20 cellular contexts compared by ENCODE assay signal in the genomic region with DNA sequence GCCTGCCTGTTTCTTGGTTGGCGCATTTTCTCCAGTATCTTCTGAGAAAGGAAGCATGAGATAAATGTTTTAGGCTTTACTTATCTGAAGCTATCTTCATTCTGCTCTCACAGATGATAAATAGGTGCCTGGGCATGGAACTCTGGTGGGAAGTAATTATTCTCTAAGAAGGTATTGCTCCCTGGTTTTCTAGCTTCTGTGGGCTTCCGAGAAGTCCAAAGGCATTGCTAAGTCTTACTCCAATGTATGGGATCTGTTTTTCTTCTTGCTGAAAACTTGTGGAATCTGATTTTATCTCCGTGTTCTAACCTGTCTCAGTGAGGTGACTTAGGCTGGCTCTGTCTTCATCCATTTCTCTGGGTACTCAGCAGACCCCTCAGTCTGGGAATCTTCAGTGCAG.
"Had no signal": no experiment of that assay in that cellular context is flagged by ENCODE, and none has a peak within 500 bp of the region (broad histone marks: within the 10 kb centered on the region; RNA-seq: fewer than 3 reads in every experiment).

No MANE protein-coding gene starts in this region.

- H3K9me3 Mint-ChIP-seq: effector memory CD8-positive, alpha-beta T cell; endodermal cell had no signal

- H3K27ac ChIP-seq: coronary artery, epithelial cell of prostate, esophagus squamous epithelium, gastrocnemius medialis, heart right ventricle, left lung, lower lobe of right lung had no signal

- H3K27ac Mint-ChIP-seq: effector memory CD8-positive, alpha-beta T cell; endodermal cell had no signal

- H3K4me1 ChIP-seq: esophagus squamous epithelium, gastrocnemius medialis, left lung, lower lobe of right lung had no signal

- ATAC-seq: effector memory CD8-positive, alpha-beta T cell; esophagus mucosa; gastrocnemius medialis; heart right ventricle; left cardiac atrium; left lung; left ventricle myocardium superior; lower lobe of right lung had no signal

- H3K27me3 ChIP-seq: esophagus squamous epithelium, gastrocnemius medialis, heart right ventricle, left lung had no signal

- H3K4me3 Mint-ChIP-seq: effector memory CD8-positive, alpha-beta T cell; endodermal cell had no signal

- DNase-seq: effector CD8-positive, alpha-beta T cell; effector memory CD8-positive, alpha-beta T cell; erythroblast; esophagus squamous epithelium; foreskin fibroblast; foreskin melanocyte; gastrocnemius medialis; glutamatergic neuron; heart right ventricle; hippocampal formation; left cardiac atrium; left lung; left ventricle myocardium superior; lower lobe of right lung; mesenchymal stem cell; midbrain had no signal

- H3K36me3 ChIP-seq: esophagus squamous epithelium, gastrocnemius medialis, heart right ventricle, left lung, lower lobe of right lung had no signal

- H3K9me3 ChIP-seq: esophagus squamous epithelium, gastrocnemius medialis, heart right ventricle, left lung, lower lobe of right lung had no signal

- H3K4me3 ChIP-seq: coronary artery, esophagus squamous epithelium, gastrocnemius medialis, heart right ventricle, left lung, lower lobe of right lung had no signal
